21 cellular contexts compared by ENCODE assay signal in the genomic region with DNA sequence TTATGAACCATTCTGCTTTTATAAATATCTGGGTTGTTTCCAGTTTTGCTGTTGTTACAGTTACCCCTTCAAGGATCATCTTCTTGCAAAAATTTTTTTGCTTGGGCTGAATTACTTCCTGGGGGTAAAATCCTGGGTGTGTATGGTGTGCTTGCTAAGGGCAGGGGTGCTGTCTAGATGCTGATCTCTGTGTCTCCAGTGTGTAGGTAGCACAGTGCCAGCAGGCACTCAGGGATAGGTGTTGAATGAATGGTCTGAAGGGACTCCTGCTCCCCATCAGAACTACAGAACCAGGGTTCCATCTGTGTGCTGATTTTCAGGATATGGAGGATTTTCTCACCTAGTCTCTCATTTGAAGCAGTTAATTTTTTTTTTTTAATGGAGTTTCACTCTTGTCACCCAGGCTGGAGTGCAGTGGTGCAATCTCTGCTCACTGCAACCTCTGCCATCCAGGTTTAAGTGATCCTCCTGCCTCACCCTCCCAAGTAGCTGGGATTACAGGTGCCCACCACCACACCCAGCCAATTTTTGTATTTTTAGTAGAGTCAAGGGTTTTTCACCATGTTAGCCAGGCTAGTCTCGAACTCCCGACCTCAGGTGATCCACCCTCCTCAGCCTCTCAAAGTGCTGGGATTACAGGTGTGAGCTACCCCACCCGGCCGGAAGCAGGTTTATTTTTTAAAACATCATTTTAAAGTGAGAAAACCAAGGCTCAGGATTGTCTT. TPM values are rescaled to one million over a fixed set of nuclear protein-coding genes. Genes with fewer than 3 reads are reported as not detected.
DNase-seq lines count a peak whose midpoint lies in the region; ATAC-seq and TF ChIP-seq lines count a peak whose summit lies in the region.
"Had no signal": no experiment of that assay in that cellular context is flagged by ENCODE, and none has a peak within 500 bp of the region (broad histone marks: within the 10 kb centered on the region; RNA-seq: fewer than 3 reads in every experiment).

No MANE protein-coding gene starts in this region.

- no peak overlapping the region for H3K4me3 ChIP-seq in SU-DHL-6 (ENCODE audit: insufficient read depth, low read length, poor library complexity, severe bottlenecking)
- H3K4me3 ChIP-seq: ascending aorta, left lung, testis had no signal

- no peaks in the 10 kb centered on the region for H3K36me3 ChIP-seq in SU-DHL-6 (ENCODE audit: low read length)
- H3K36me3 ChIP-seq: ascending aorta, left lung had no signal

- H4K20me1 ChIP-seq in SU-DHL-6 (ENCODE audit: low read depth, low read length) = no peaks in the 10 kb centered on the region

- peaks cover 5% of the 10 kb centered on the region for H3K9me3 Mint-ChIP-seq in activated T-cell treated with anti-CD3 and anti-CD28 coated beads, Interleukin-2, amount 50 U/mL, for 4 hours
- peaks cover 28% of the 10 kb centered on the region for H3K9me3 Mint-ChIP-seq in activated naive CD8-positive, alpha-beta T cell treated with anti-CD3 and anti-CD28 coated beads for 36 hours

- no peak overlapping the region for H3K27ac ChIP-seq in SU-DHL-6 (ENCODE audit: low read depth, low read length)
- H3K27ac ChIP-seq: ascending aorta, left lung, testis had no signal

- no peaks in the 10 kb centered on the region for H3K27me3 Mint-ChIP-seq in activated T-cell treated with anti-CD3 and anti-CD28 coated beads, Interleukin-2, amount 50 U/mL, for 4 hours (ENCODE audit: low read depth)
- H3K27me3 Mint-ChIP-seq in activated naive CD8-positive, alpha-beta T cell treated with anti-CD3 and anti-CD28 coated beads for 36 hours = no peaks in the 10 kb centered on the region

- ATAC-seq in activated T-cell treated with anti-CD3 and anti-CD28 coated beads, Interleukin-2, amount 50 U/mL, for 4 hours = peak; percentile 16 to 32
- ATAC-seq: HCT116, left lung had no signal

- no peak for TF ChIP-seq CTCF in SU-DHL-6 (IDR thresholded peaks at IDR 0.05; ENCODE audit: insufficient read depth, low read length, poor library complexity, severe bottlenecking)

- H3K27me3 ChIP-seq in SU-DHL-6 (ENCODE audit: low read length) = no peaks in the 10 kb centered on the region
- H3K27me3 ChIP-seq: ascending aorta, testis had no signal

- peak overlapping the region; percentile 29 for H3K4me2 ChIP-seq in SU-DHL-6 (ENCODE audit: low read depth, low read length, poor library complexity, severe bottlenecking)

- H2AFZ ChIP-seq in SU-DHL-6 (ENCODE audit: low read depth, low read length, severe bottlenecking) = no peak overlapping the region

- no peaks in the 10 kb centered on the region for H3K36me3 Mint-ChIP-seq in activated T-cell treated with anti-CD3 and anti-CD28 coated beads, Interleukin-2, amount 50 U/mL, for 4 hours (ENCODE audit: insufficient read depth)
- H3K36me3 Mint-ChIP-seq in activated naive CD8-positive, alpha-beta T cell treated with anti-CD3 and anti-CD28 coated beads for 36 hours = peaks cover 32% of the 10 kb centered on the region

- no peaks in the 10 kb centered on the region for H3K79me2 ChIP-seq in SU-DHL-6 (ENCODE audit: insufficient read depth, low read length)

- no peak overlapping the region for H3K9ac ChIP-seq in SU-DHL-6 (ENCODE audit: low read length)

- no peaks in the 10 kb centered on the region; the same call in 1 of the 2 replicates for H3K9me3 ChIP-seq in SU-DHL-6 (ENCODE audit: insufficient read depth, low read length)
- H3K9me3 ChIP-seq: ascending aorta, left lung, testis had no signal

- DNase-seq in activated T-cell treated with anti-CD3 and anti-CD28 coated beads, Interleukin-2, amount 50 U/mL, for 4 hours = no peak
- DNase-seq in activated T-cell treated with anti-CD3 and anti-CD28 coated beads, Interleukin-2, amount 50 U/mL, for 1 hour = no peak
- no peak for DNase-seq in activated naive CD8-positive, alpha-beta T cell treated with anti-CD3 and anti-CD28 coated beads for 36 hours
- peak; percentile 41 for DNase-seq in stimulated activated CD8-positive, alpha-beta memory T cell treated with anti-CD3 and anti-CD28 coated beads, Interleukin-4, amount 100 ng/mL, for 48 hours
- DNase-seq in EL (no peak), ecto neural progenitor cell (ENCODE audit: low spot score) (no peak), NOMO-1 treated with DMSO at 0.1 percent for 48 hours (lab: John Stamatoyannopoulos, UW; ENCODE audit: unreplicated experiment) (no peak)
- DNase-seq: activated CD4-positive, CD25-positive, alpha-beta regulatory T cell; DMS79; endodermal cell; left lung; midbrain; NCI-H1694; OCI-M1; T-helper 9 cell; testis had no signal

- H3K4me3 Mint-ChIP-seq in activated T-cell treated with anti-CD3 and anti-CD28 coated beads, Interleukin-2, amount 50 U/mL, for 4 hours = peak overlapping the region; percentile 50
- H3K4me3 Mint-ChIP-seq in activated naive CD8-positive, alpha-beta T cell treated with anti-CD3 and anti-CD28 coated beads for 36 hours = peak overlapping the region; percentile 53
- H3K4me3 Mint-ChIP-seq: endodermal cell had no signal

- H3F3A ChIP-seq in SU-DHL-6 (ENCODE audit: insufficient read depth) = no peaks in the 10 kb centered on the region

- no peaks in the 10 kb centered on the region for H3K9me2 ChIP-seq in SU-DHL-6 (replicated peaks; ENCODE audit: insufficient read depth, low read length)

- peak overlapping the region; percentile 86 for H3K27ac Mint-ChIP-seq in activated naive CD8-positive, alpha-beta T cell treated with anti-CD3 and anti-CD28 coated beads for 36 hours

- H3K4me1 Mint-ChIP-seq in activated T-cell treated with anti-CD3 and anti-CD28 coated beads, Interleukin-2, amount 50 U/mL, for 4 hours (ENCODE audit: low read depth) = peaks cover 65% of the 10 kb centered on the region
- H3K4me1 Mint-ChIP-seq in activated naive CD8-positive, alpha-beta T cell treated with anti-CD3 and anti-CD28 coated beads for 36 hours = peaks cover 66% of the 10 kb centered on the region

RNA-seq across cellular contexts. Expression of gene GARIN3, which starts 0.6 kb away (rescaled TPM):
- total RNA-seq in activated T-cell treated with anti-CD3 and anti-CD28 coated beads, Interleukin-2, amount 50 U/mL, for 4 hours = under 1 TPM; 0.18 to 0.25 (median 0.22) TPM
- total RNA-seq in activated naive CD8-positive, alpha-beta T cell treated with anti-CD3 and anti-CD28 coated beads for 36 hours = under 1 TPM; 0.46 to 0.47 TPM
- total RNA-seq: ascending aorta, chondrocyte, endodermal cell, left lung, renal cortical epithelial cell had no signal

RNA-seq across cellular contexts. Expression of gene ITK, which starts 14.0 kb away (rescaled TPM):
- 100 to 1,000 TPM; 227 to 260 (median 249) TPM for total RNA-seq in activated T-cell treated with anti-CD3 and anti-CD28 coated beads, Interleukin-2, amount 50 U/mL, for 4 hours
- total RNA-seq in activated naive CD8-positive, alpha-beta T cell treated with anti-CD3 and anti-CD28 coated beads for 36 hours = 100 to 1,000 TPM; 200 to 204 TPM
- total RNA-seq: chondrocyte had no signal

RNA-seq across cellular contexts. Expression of gene MED7, which starts 24.0 kb away (rescaled TPM):
- 1 to 10 TPM; 7.5 to 9.3 (median 9.1) TPM for total RNA-seq in activated T-cell treated with anti-CD3 and anti-CD28 coated beads, Interleukin-2, amount 50 U/mL, for 4 hours
- 10 to 100 TPM; 14.2 to 15.4 TPM for total RNA-seq in activated naive CD8-positive, alpha-beta T cell treated with anti-CD3 and anti-CD28 coated beads for 36 hours

RNA-seq across cellular contexts. Expression of gene HAVCR2, which starts 57.8 kb away (rescaled TPM):
- total RNA-seq in activated T-cell treated with anti-CD3 and anti-CD28 coated beads, Interleukin-2, amount 50 U/mL, for 4 hours = 1 to 10 TPM; 3.4 to 8.9 (median 4.4) TPM
- 10 to 100 TPM; 24.6 to 25.2 TPM for total RNA-seq in activated naive CD8-positive, alpha-beta T cell treated with anti-CD3 and anti-CD28 coated beads for 36 hours
